12 cellular contexts compared by ENCODE assay signal in genomic region chr17:6471531-6472465, GRCh38. TPM values are rescaled to one million over a fixed set of nuclear protein-coding genes. Genes with fewer than 3 reads are reported as not detected.
A peak's percentile ranks its signal among the peaks of the same experiment; 100 is the strongest.
DNase-seq lines count a peak whose midpoint lies in the region; ATAC-seq lines count a peak whose summit lies in the region.
"Had no signal": no experiment of that assay in that cellular context is flagged by ENCODE, and none has a peak within 500 bp of the region (broad histone marks: within the 10 kb centered on the region; RNA-seq: fewer than 3 reads in every experiment).

No MANE protein-coding gene starts in this region.

- in situ Hi-C loops in ACHN (cut with HindIII; ENCODE audit: low pct_ligation_motif_present, low pct_unique_long_range_greater_than_20kb, low sequenced_read_pairs): no loop called here

- ATAC-seq in GM18519 (IDR thresholded peaks at IDR 0.05; ENCODE audit: low FRiP score, unreplicated experiment) (no peak), GM19324 (IDR thresholded peaks at IDR 0.05; ENCODE audit: low FRiP score, unreplicated experiment) (no peak)
- ATAC-seq: CD8-positive, alpha-beta T cell had no signal

- peak; percentile 89 for DNase-seq in ACHN
- DNase-seq in HCEC 1CT: peak; percentile 79
- peak; percentile 57 for DNase-seq in SW480 (ENCODE audit: low spot score)
- peak; percentile 16 for DNase-seq in fibroblast of the conjunctiva (ENCODE audit: low read depth)
- no peak for DNase-seq in middle frontal gyrus (ENCODE audit: extremely low spot score, low spot score)
- no peak for DNase-seq in posterior vena cava (ENCODE audit: low spot score)
- DNase-seq: activated naive CD4-positive, alpha-beta T cell treated with Interleukin-2 at 50 U/mL for 16 hours; CD8-positive, alpha-beta T cell; NCI-H524 treated with DMSO at 0.1 percent for 48 hours; stomach had no signal

- intact Hi-C loops in posterior vena cava (cut with DNase I): loop anchor here (5.0 to 10.0 kb wide), 5 partner anchors 83 to 173 kb away; partner anchors contain the start of genes PITPNM3 (in 2 of the 2), KIAA0753 (in 1 of the 2) and TXNDC17 (in 1 of the 2)

RNA-seq across cellular contexts. Expression of gene PIMREG, which starts 27.5 kb away (rescaled TPM):
- under 1 TPM in 1 of 2 donors, not detected in 1; 0.56 TPM for total RNA-seq in posterior vena cava
- total RNA-seq: CD8-positive, alpha-beta T cell had no signal

RNA-seq across cellular contexts. Expression of gene AIPL1, which starts 36.9 kb away (rescaled TPM):
- not detected for total RNA-seq in posterior vena cava
- total RNA-seq: CD8-positive, alpha-beta T cell; stomach had no signal

Comparison
In these comparisons a context has a peak if more than half of its experiments do, and no peak if none do; other contexts are left out.
1. DNase-seq: peak in ACHN (single experiment), HCEC 1CT (single experiment), SW480 (single experiment) and fibroblast of the conjunctiva (single experiment); none in middle frontal gyrus (single experiment) and posterior vena cava (single experiment).